Comparison of ENCODE assay signal across 21 cellular contexts in genomic region chr17:7074931-7075330, GRCh38. TPM values are rescaled to one million over a fixed set of nuclear protein-coding genes. Genes with fewer than 3 reads are reported as not detected.
"Had no signal": no experiment of that assay in that cellular context is flagged by ENCODE, and none has a peak within 500 bp of the region (broad histone marks: within the 10 kb centered on the region; RNA-seq: fewer than 3 reads in every experiment).

No MANE protein-coding gene starts in this region.

- ATAC-seq: K562, Panc1, PC-3 had no signal

- DNase-seq: Kasumi-1, NCI-H1092 treated with DMSO at 0.1 percent for 48 hours, NCI-H1436, NCI-H187, NCI-H2029, NCI-H2081 treated with DMSO at 0.1 percent for 48 hours, NCI-H2171, NCI-H226, NCI-H446, NCI-H510A, NCI-H524 treated with DMSO at 0.1 percent for 48 hours, NCI-H69, NCI-H774, PC-3, SHP77, SK-N-SH had no signal

- H3K4me3 Mint-ChIP-seq: IgD-negative memory B cell had no signal

- H3K27ac Mint-ChIP-seq: IgD-negative memory B cell had no signal

- H3K9me3 Mint-ChIP-seq: IgD-negative memory B cell had no signal

- H3K36me3 Mint-ChIP-seq: IgD-negative memory B cell had no signal

RNA-seq across cellular contexts. Expression of gene CLEC10A, which starts 5.1 kb away (rescaled TPM):
- total RNA-seq: M059J, PC-3, SK-MEL-5 had no signal

RNA-seq across cellular contexts. Expression of gene SLC16A11, which starts 31.0 kb away (rescaled TPM):
- total RNA-seq: K562, M059J, PC-3, SK-MEL-5 had no signal

RNA-seq across cellular contexts. Expression of gene ASGR2, which starts 39.7 kb away (rescaled TPM):
- total RNA-seq: K562, M059J, PC-3, SK-MEL-5 had no signal

RNA-seq across cellular contexts. Expression of gene BCL6B, which starts 52.1 kb away (rescaled TPM):
- total RNA-seq: M059J, PC-3, SK-MEL-5 had no signal
